Comparison of ENCODE assay signal across 8 cellular contexts in genomic region chr13:20127563-20128458, GRCh38. TPM values are rescaled to one million over a fixed set of nuclear protein-coding genes. Genes with fewer than 3 reads are reported as not detected.
DNase-seq lines count a peak whose midpoint lies in the region; ATAC-seq and TF ChIP-seq lines count a peak whose summit lies in the region.

No MANE protein-coding gene starts in this region.

- 2% methylated on average over 29 to 82 of the region's 82 CpGs for WGBS in heart left ventricle, 4 donors

- no peaks in the 10 kb centered on the region for H3K27me3 ChIP-seq in PC-9 (ENCODE audit: insufficient read depth, low read depth)
- peaks cover 0 to 21% (median 8%) of the 10 kb centered on the region in 9 donors for H3K27me3 ChIP-seq in heart left ventricle

- H3K4me1 Mint-ChIP-seq in activated naive CD8-positive, alpha-beta T cell treated with anti-CD3 and anti-CD28 coated beads, Interleukin-2, amount 10 ng/mL, durations not matched to agents 7 days and 5 days = peaks cover 1% of the 10 kb centered on the region

- H3K27me3 Mint-ChIP-seq in activated naive CD8-positive, alpha-beta T cell treated with anti-CD3 and anti-CD28 coated beads, Interleukin-2, amount 10 ng/mL, durations not matched to agents 7 days and 5 days = peaks cover 36% of the 10 kb centered on the region

- H3K9me2 ChIP-seq in PC-9 (ENCODE audit: insufficient read depth) = no peaks in the 10 kb centered on the region

- BruUV-seq in PC-9 (replicated peaks; lab: Mats Ljungman, UMichigan) = TSS peak; percentile 50

- H4K20me1 ChIP-seq in PC-9 (ENCODE audit: insufficient read depth) = no peaks in the 10 kb centered on the region

- POLR2A ChIA-PET in PC-9 (lab: Charles Lee; ENCODE audit: unreplicated experiment) = interaction anchor here (0.6 to 1.0 kb wide), 2 partner anchors 9 to 44 kb away, joined by 3 to 6 read pairs; no protein-coding TSS in a partner anchor
- POLR2A ChIA-PET in activated naive CD8-positive, alpha-beta T cell treated with anti-CD3 and anti-CD28 coated beads, Interleukin-2, amount 10 ng/mL, durations not matched to agents 7 days and 5 days (lab: Charles Lee) = interaction anchor here (0.7 to 1.6 kb wide), 4 partner anchors 9 to 494 kb away, joined by 3 to 18 read pairs (median 4); partner anchors contain the start of gene MPHOSPH8

- no peaks in the 10 kb centered on the region for H3K9me3 ChIP-seq in PC-9 (ENCODE audit: insufficient read depth, low read depth)
- no peaks in the 10 kb centered on the region for H3K9me3 ChIP-seq in heart left ventricle

- H3K4me1 ChIP-seq in PC-9 (replicated peaks; ENCODE audit: insufficient read depth) (0 out of 2 replicates have a peak, but pooled peaks cover 10% of the 10 kb centered on the region), heart left ventricle (peaks cover 0 to 49% (median 24%) of the 10 kb centered on the region in 12 donors)

- intact Hi-C loops in PC-9 (cut with micrococcal nuclease; ENCODE audit: unreplicated experiment) (loop anchor here (5.0 to 10.0 kb wide), 2 partner anchors 34 to 523 kb away; partner anchors contain the start of gene GJA3), heart left ventricle (cut with DNase I) (loop anchor here in 8 of 10 donors (1.0 to 5.0 kb wide), 3 partner anchors 32 to 34 kb away; partner anchors contain the start of gene GJA3 (in 7 of the 8))

- TF ChIP-seq CTCF in PC-9 (conservative IDR thresholded peaks at IDR 0.05) (peak; percentile 43; the same call in 1 of the 2 replicates), heart left ventricle (IDR thresholded peaks at IDR 0.05) (peak; percentile 26 to 66 (median 46)), omental fat pad (IDR thresholded peaks at IDR 0.05) (no peak)

- peak overlapping the region; percentile 99 for H2AFZ ChIP-seq in PC-9

- ATAC-seq in GM18505 (IDR thresholded peaks at IDR 0.05; ENCODE audit: unreplicated experiment) (peak; percentile 66), HG02970 (IDR thresholded peaks at IDR 0.05; ENCODE audit: low FRiP score, unreplicated experiment) (peak; percentile 54), heart left ventricle (peak; percentile 43 to 85 (median 83)), omental fat pad (ENCODE audit: low FRiP score) (peak; percentile 79), GM19455 (IDR thresholded peaks at IDR 0.05; ENCODE audit: unreplicated experiment) (no peak)
- ATAC-seq in activated naive CD8-positive, alpha-beta T cell treated with anti-CD3 and anti-CD28 coated beads, Interleukin-2, amount 10 ng/mL, durations not matched to agents 7 days and 5 days (ENCODE audit: low read depth) = peak; percentile 85

- H3K36me3 ChIP-seq in PC-9 (ENCODE audit: low read depth) (no peaks in the 10 kb centered on the region), heart left ventricle (no peaks in the 10 kb centered on the region)

- H3K4me3 Mint-ChIP-seq in activated naive CD8-positive, alpha-beta T cell treated with anti-CD3 and anti-CD28 coated beads, Interleukin-2, amount 10 ng/mL, durations not matched to agents 7 days and 5 days = peak overlapping the region; percentile 70

- CTCF ChIA-PET in PC-9 (lab: Charles Lee) = interaction anchor here (0.6 to 1.6 kb wide), 3 partner anchors 9 to 141 kb away, joined by 7 to 8 read pairs (median 7); no protein-coding TSS in a partner anchor

- TF ChIP-seq POLR2A in GM18505 (IDR thresholded peaks at IDR 0.05; ENCODE audit: borderline replicate concordance, extremely low read depth, insufficient read depth, insufficient read length) = peak; percentile 53
- TF ChIP-seq POLR2A in heart left ventricle (IDR thresholded peaks at IDR 0.05) = peak in 1 of 2 donors; percentile 25

- peak; percentile 57 to 62 for DNase-seq in PC-9
- DNase-seq in activated naive CD8-positive, alpha-beta T cell treated with anti-CD3 and anti-CD28 coated beads, Interleukin-2, amount 10 ng/mL, durations not matched to agents 7 days and 5 days = peak; percentile 77
- peak; percentile 77 to 88 (median 82) for DNase-seq in heart left ventricle
- peak; percentile 26 for DNase-seq in omental fat pad (ENCODE audit: low spot score)
- no peak for DNase-seq in DMS79 treated with DMSO at 0.1 percent for 48 hours (lab: John Stamatoyannopoulos, UW)

- peak overlapping the region; percentile 65 for H3K27ac ChIP-seq in PC-9
- H3K27ac ChIP-seq in heart left ventricle = peak overlapping the region; percentile 54 to 98 (median 94)

- H3K27ac Mint-ChIP-seq in activated naive CD8-positive, alpha-beta T cell treated with anti-CD3 and anti-CD28 coated beads, Interleukin-2, amount 10 ng/mL, durations not matched to agents 7 days and 5 days = peak overlapping the region; percentile 7

- H3F3A ChIP-seq in PC-9 (ENCODE audit: insufficient read depth, low read depth) = peaks cover 7% of the 10 kb centered on the region; the same call in 1 of the 2 replicates

- H3K36me3 Mint-ChIP-seq in activated naive CD8-positive, alpha-beta T cell treated with anti-CD3 and anti-CD28 coated beads, Interleukin-2, amount 10 ng/mL, durations not matched to agents 7 days and 5 days = no peaks in the 10 kb centered on the region

- peak overlapping the region; percentile 72 for H3K4me3 ChIP-seq in PC-9
- H3K4me3 ChIP-seq in heart left ventricle = peak overlapping the region; percentile 41 to 76 (median 64)

- no peaks in the 10 kb centered on the region for H3K9me3 Mint-ChIP-seq in activated naive CD8-positive, alpha-beta T cell treated with anti-CD3 and anti-CD28 coated beads, Interleukin-2, amount 10 ng/mL, durations not matched to agents 7 days and 5 days

- H3K4me2 ChIP-seq in PC-9 = peak overlapping the region; percentile 98

- no peaks in the 10 kb centered on the region for H3K79me2 ChIP-seq in PC-9 (ENCODE audit: low read depth)

RNA-seq across cellular contexts. Expression of gene GJA3, which starts 33.0 kb away (rescaled TPM):
- total RNA-seq in PC-9 (2021) = 0.15 TPM in 1 of 2 replicates, not detected in the other
- under 1 TPM; 0.39 to 0.54 TPM for total RNA-seq in activated naive CD8-positive, alpha-beta T cell treated with anti-CD3 and anti-CD28 coated beads, Interleukin-2, amount 10 ng/mL, durations not matched to agents 7 days and 5 days
- 10 to 100 TPM; 13.6 to 30.5 (median 17.9) TPM for total RNA-seq in heart left ventricle
- 1 to 10 TPM; 5.4 to 9.3 TPM for polyA plus RNA-seq in heart left ventricle
- total RNA-seq in omental fat pad = 1 to 10 TPM in 1 of 4 donors, under 1 TPM in 2, not detected in 1; 0.19 to 1.6 (median 0.60) TPM

Comparison
In these comparisons a context has a peak if more than half of its experiments do, and no peak if none do; other contexts are left out.
1. CTCF ChIP-seq: peak in PC-9 (single experiment) and heart left ventricle (12 of 12); none in omental fat pad (0 of 3).
2. RNA of gene GJA3, which starts 33.0 kb away (total RNA-seq): 13.6 to 30.5 TPM in heart left ventricle; 0.19 to 1.6 TPM in omental fat pad, 0.39 to 0.54 TPM in activated naive CD8-positive, alpha-beta T cell treated with anti-CD3 and anti-CD28 coated beads, Interleukin-2, amount 10 ng/mL, durations not matched to agents 7 days and 5 days and 0.15 TPM in PC-9; every median in the first group is over 4 times any median in the second.